Comparison of ENCODE assay signal across 19 cellular contexts in the genomic region with DNA sequence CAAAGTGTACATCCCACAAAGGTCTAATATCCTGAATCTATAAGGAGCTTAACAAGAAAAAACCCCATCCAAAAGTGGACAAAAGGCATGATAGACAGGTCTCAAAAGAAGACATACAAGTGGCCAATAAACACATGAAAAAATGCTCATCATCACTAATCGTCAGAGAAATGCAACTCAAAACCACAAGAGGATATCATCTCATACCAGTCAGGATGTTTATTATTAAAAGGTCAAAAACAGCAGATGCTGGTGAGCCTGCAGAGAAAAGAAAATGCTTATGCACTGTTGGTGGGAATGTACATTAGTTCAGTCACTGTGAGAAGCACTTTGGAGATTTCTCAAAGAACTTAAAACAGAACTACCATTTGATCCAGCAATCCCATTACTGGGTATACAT. TPM values are rescaled to one million over a fixed set of nuclear protein-coding genes. Genes with fewer than 3 reads are reported as not detected.
DNase-seq lines count a peak whose midpoint lies in the region; ATAC-seq, FAIRE-seq and TF ChIP-seq lines count a peak whose summit lies in the region.
"Had no signal": no experiment of that assay in that cellular context is flagged by ENCODE, and none has a peak within 500 bp of the region (broad histone marks: within the 10 kb centered on the region; RNA-seq: fewer than 3 reads in every experiment).

No MANE protein-coding gene starts in this region.

- peaks cover 8% of the 10 kb centered on the region for H3F3A ChIP-seq in smooth muscle cell (ENCODE audit: low read depth)

- peak overlapping the region; percentile 66 for H3K27ac Mint-ChIP-seq in activated T-cell treated with anti-CD3 and anti-CD28 coated beads, Interleukin-2, amount 50 U/mL, for 24 hours
- H3K27ac Mint-ChIP-seq in T-cell (peak overlapping the region; percentile 66 to 88), nephron progenitor cell (no peak overlapping the region)
- H3K27ac Mint-ChIP-seq: dendritic cell treated with granulocyte-macrophage colony-stimulating factor and Interleukin-4, amounts not matched to agents 40 ng/mL and 50 ng/mL, for 4 days had no signal

- H3K79me2 ChIP-seq in smooth muscle cell (ENCODE audit: low read depth), result no peaks in the 10 kb centered on the region

- no peaks in the 10 kb centered on the region for H3K9me3 Mint-ChIP-seq in activated T-cell treated with anti-CD3 and anti-CD28 coated beads, Interleukin-2, amount 50 U/mL, for 24 hours
- H3K9me3 Mint-ChIP-seq in T-cell, result peaks cover 0 to 4% (median 3%) of the 10 kb centered on the region in 3 donors
- H3K9me3 Mint-ChIP-seq in nephron progenitor cell, result peaks cover 27% of the 10 kb centered on the region

- CTCF ChIA-PET in T-cell (lab: Charles Lee), result interaction anchor here in 1 of 2 donors (0.8 to 1.1 kb wide), 3 partner anchors 11 to 117 kb away, joined by 3 to 4 read pairs (median 4); partner anchors contain the start of gene PLAAT4

- DNase-seq in activated T-cell treated with anti-CD3 and anti-CD28 coated beads, Interleukin-2, amount 50 U/mL, for 24 hours, result no peak
- DNase-seq in activated T-cell treated with anti-CD3 and anti-CD28 coated beads, Interleukin-2, amount 50 U/mL, for 1 hour, result no peak
- DNase-seq in T-cell (no peak), smooth muscle cell (lab: John Stamatoyannopoulos, UW; ENCODE audit: unreplicated experiment) (no peak), GM12891 (ENCODE audit: insufficient read length, low spot score) (no peak), nephron progenitor cell (no peak)
- DNase-seq in central memory CD4-positive, alpha-beta T cell, result peak; percentile 26
- DNase-seq: DMS79, mammary epithelial cell, NCI-H524 treated with DMSO at 0.1 percent for 48 hours, thyroid gland had no signal

- peak; percentile 52 to 79 (median 61) for ATAC-seq in T-cell (replicated peaks in 1 of 4)
- ATAC-seq in GM18520 (IDR thresholded peaks at IDR 0.05; ENCODE audit: unreplicated experiment), result no peak
- ATAC-seq: activated naive CD4-positive, alpha-beta T cell treated with anti-CD3 and anti-CD28 coated beads, Interleukin-2, amount 50 U/mL, for 72 hours; Right ventricle myocardium inferior had no signal

- H3K36me3 ChIP-seq in smooth muscle cell (ENCODE audit: low read depth), result no peaks in the 10 kb centered on the region
- H3K36me3 ChIP-seq: thyroid gland had no signal

- no peak overlapping the region for H3K4me3 ChIP-seq in smooth muscle cell
- H3K4me3 ChIP-seq: thyroid gland had no signal

- peaks cover 13% of the 10 kb centered on the region for H3K4me1 Mint-ChIP-seq in activated T-cell treated with anti-CD3 and anti-CD28 coated beads, Interleukin-2, amount 50 U/mL, for 24 hours (ENCODE audit: low read depth)
- H3K4me1 Mint-ChIP-seq in T-cell (peaks cover 13 to 28% (median 18%) of the 10 kb centered on the region in 3 donors), nephron progenitor cell (no peaks in the 10 kb centered on the region)

- H3K27me3 Mint-ChIP-seq in activated T-cell treated with anti-CD3 and anti-CD28 coated beads, Interleukin-2, amount 50 U/mL, for 24 hours, result no peaks in the 10 kb centered on the region
- H3K27me3 Mint-ChIP-seq in T-cell (no peaks in the 10 kb centered on the region), nephron progenitor cell (ENCODE audit: low read depth, poor library complexity) (peaks cover 3% of the 10 kb centered on the region)

- no peaks in the 10 kb centered on the region for H4K20me1 ChIP-seq in smooth muscle cell (ENCODE audit: low read depth)

- no peak for TF ChIP-seq CTCF in smooth muscle cell (IDR thresholded peaks at IDR 0.05; ENCODE audit: borderline replicate concordance, insufficient read depth, poor library complexity, severe bottlenecking)
- TF ChIP-seq CTCF in nephron progenitor cell (IDR thresholded peaks at IDR 0.05), result no peak

- no peak overlapping the region for H3K9ac ChIP-seq in smooth muscle cell (ENCODE audit: low read depth)

- H3K9me3 ChIP-seq in smooth muscle cell (replicated peaks; ENCODE audit: low read depth), result no peaks in the 10 kb centered on the region
- H3K9me3 ChIP-seq: thyroid gland had no signal

- no peak for FAIRE-seq in GM12891 (lab: Jason Lieb, UNC)
- FAIRE-seq: TTC549 had no signal

- TF ChIP-seq POLR2A in GM12891 (IDR thresholded peaks at IDR 0.05; ENCODE audit: low read depth, low read length), result no peak

- H3K27ac ChIP-seq in smooth muscle cell (ENCODE audit: low read depth), result no peak overlapping the region
- H3K27ac ChIP-seq: thyroid gland had no signal

- no peaks in the 10 kb centered on the region for H3K36me3 Mint-ChIP-seq in activated T-cell treated with anti-CD3 and anti-CD28 coated beads, Interleukin-2, amount 50 U/mL, for 24 hours (ENCODE audit: low read depth)
- H3K36me3 Mint-ChIP-seq in T-cell (peaks cover 3% of the 10 kb centered on the region), nephron progenitor cell (ENCODE audit: low read depth) (no peaks in the 10 kb centered on the region)
- H3K36me3 Mint-ChIP-seq: IgD-negative memory B cell had no signal

- H2AFZ ChIP-seq in smooth muscle cell (ENCODE audit: low read depth), result no peak overlapping the region

- H3K4me2 ChIP-seq in smooth muscle cell, result peak overlapping the region; percentile 46

- WGBS in smooth muscle cell (ENCODE audit: low lambda C conversion rate), result 12% methylated on average over 1 of the region's 1 CpG

- H3K27me3 ChIP-seq in smooth muscle cell (ENCODE audit: low read depth), result no peaks in the 10 kb centered on the region
- H3K27me3 ChIP-seq: thyroid gland had no signal

- H3K4me1 ChIP-seq in smooth muscle cell (ENCODE audit: low read depth), result no peaks in the 10 kb centered on the region

- H3K4me3 Mint-ChIP-seq in activated T-cell treated with anti-CD3 and anti-CD28 coated beads, Interleukin-2, amount 50 U/mL, for 24 hours, result no peak overlapping the region
- peak overlapping the region in 1 of 3 donors; percentile 17 for H3K4me3 Mint-ChIP-seq in T-cell
- H3K4me3 Mint-ChIP-seq in nephron progenitor cell, result no peak overlapping the region
- H3K4me3 Mint-ChIP-seq: dendritic cell treated with granulocyte-macrophage colony-stimulating factor and Interleukin-4, amounts not matched to agents 40 ng/mL and 50 ng/mL, for 4 days; IgD-negative memory B cell had no signal

- POLR2A ChIA-PET in T-cell (lab: Charles Lee), result interaction anchor here in 1 of 2 donors (0.6 kb wide), 1 partner anchor 122 kb away, joined by 5 read pairs; no protein-coding TSS in a partner anchor

TF ChIP-seq in GM12891, 5 proteins besides CTCF, POLR2A, EP300 and RAD21:
- TF ChIP-seq POLR2AphosphoS5 (IDR thresholded peaks at IDR 0.05; ENCODE audit: low read depth, low read length) (no peak), PAX5 (IDR thresholded peaks at IDR 0.05; ENCODE audit: insufficient read depth, low read length, severe bottlenecking) (no peak), TAF1 (IDR thresholded peaks at IDR 0.05; ENCODE audit: low read depth, low read length) (no peak), POU2F2 (IDR thresholded peaks at IDR 0.05; ENCODE audit: low read depth, low read length) (no peak), SPI1 (IDR thresholded peaks at IDR 0.05; ENCODE audit: low read depth, low read length) (no peak)

RNA-seq across cellular contexts. Expression of gene LGALS12, which starts 12.7 kb away (rescaled TPM):
- not detected for total RNA-seq in T-cell
- total RNA-seq in smooth muscle cell, result 0.58 TPM in 1 of 2 replicates, not detected in the other
- not detected in 2 replicates for polyA plus RNA-seq in smooth muscle cell
- polyA plus RNA-seq in GM12891 (2012; ENCODE audit: low read depth, missing spikeins), result 0.10 TPM
- total RNA-seq: A673; activated naive CD4-positive, alpha-beta T cell treated with anti-CD3 and anti-CD28 coated beads, Interleukin-2, amount 50 U/mL, for 72 hours; mammary epithelial cell had no signal
- polyA plus RNA-seq: mammary epithelial cell had no signal

RNA-seq across cellular contexts. Expression of gene PLAAT4, which starts 18.1 kb away (rescaled TPM):
- total RNA-seq in T-cell (100 to 1,000 TPM in 4 of 5 donors, 10 to 100 TPM in 1; 90.2 to 144 (median 126) TPM), smooth muscle cell (not detected in 2 replicates)
- polyA plus RNA-seq in smooth muscle cell, result not detected in 2 replicates
- polyA plus RNA-seq in GM12891 (2012; ENCODE audit: low read depth, missing spikeins), result 16.0 TPM

RNA-seq across cellular contexts. Expression of gene PLAAT5, which starts 27.6 kb away (rescaled TPM):
- total RNA-seq in T-cell, result under 1 TPM in 3 of 5 donors, not detected in 2; 0.16 to 0.32 (median 0.23) TPM
- total RNA-seq in smooth muscle cell, result 0.04 TPM in 1 of 2 replicates, not detected in the other
- 0.06 TPM in 1 of 2 replicates, not detected in the other for polyA plus RNA-seq in smooth muscle cell
- polyA plus RNA-seq in GM12891 (2012; ENCODE audit: low read depth, missing spikeins), result not detected
- total RNA-seq: A673; activated naive CD4-positive, alpha-beta T cell treated with anti-CD3 and anti-CD28 coated beads, Interleukin-2, amount 50 U/mL, for 72 hours; osteoblast had no signal
- polyA plus RNA-seq: IgD-negative memory B cell, mammary epithelial cell had no signal

RNA-seq across cellular contexts. Expression of gene PLAAT2, which starts 44.6 kb away (rescaled TPM):
- under 1 TPM in 2 of 5 donors, not detected in 3; 0.51 to 0.53 TPM for total RNA-seq in T-cell
- total RNA-seq in smooth muscle cell, result not detected in 2 replicates
- not detected in 2 replicates for polyA plus RNA-seq in smooth muscle cell
- polyA plus RNA-seq in GM12891 (2012; ENCODE audit: low read depth, missing spikeins), result 9.7 TPM
- total RNA-seq: A673; activated naive CD4-positive, alpha-beta T cell treated with anti-CD3 and anti-CD28 coated beads, Interleukin-2, amount 50 U/mL, for 72 hours; osteoblast had no signal

Comparison
In these comparisons a context has a peak if more than half of its experiments do, and no peak if none do; other contexts are left out.
1. RNA of gene PLAAT4, which starts 18.1 kb away (total RNA-seq): 90.2 to 144 TPM in T-cell; not detected in smooth muscle cell; every median in the first group is over 10 times any median in the second.